Comparison of ENCODE assay signal across 1 cellular context in genomic region chr6:30102701-30103629, GRCh38.
TF ChIP-seq lines count a peak whose summit lies in the region.

No MANE protein-coding gene starts in this region.

TF ChIP-seq in HepG2, 621 proteins besides CTCF, POLR2A, EP300 and RAD21 (continued from another document and continues in another):
- TF ChIP-seq ZBTB10 (CRISPR knock-in tag; IDR thresholded peaks at IDR 0.05; ENCODE audit: borderline replicate concordance) = no peak
- TF ChIP-seq NONO (IDR thresholded peaks at IDR 0.05) = no peak
- peak; percentile 48; the same call in 1 of the 2 replicates for TF ChIP-seq NONO (CRISPR knock-in tag; conservative IDR thresholded peaks at IDR 0.05)
- TF ChIP-seq CENPX (CRISPR knock-in tag; IDR thresholded peaks at IDR 0.05) = no peak
- no peak for TF ChIP-seq ZNF354B (CRISPR knock-in tag; IDR thresholded peaks at IDR 0.05)
- no peak; the same call in 1 of the 2 replicates for TF ChIP-seq ZNF362 (CRISPR knock-in tag; IDR thresholded peaks at IDR 0.05; ENCODE audit: borderline replicate concordance)
- TF ChIP-seq ZNF720 (CRISPR knock-in tag; IDR thresholded peaks at IDR 0.05) = no peak
- TF ChIP-seq NR2F6 (IDR thresholded peaks at IDR 0.05) = no peak
- TF ChIP-seq NR2F6 (CRISPR knock-in tag; IDR thresholded peaks at IDR 0.05) = no peak
- TF ChIP-seq ZBTB49 (CRISPR knock-in tag; IDR thresholded peaks at IDR 0.05; ENCODE audit: borderline replicate concordance) = no peak
- TF ChIP-seq THYN1 (CRISPR knock-in tag; IDR thresholded peaks at IDR 0.05; ENCODE audit: borderline replicate concordance, low read depth) = 0 out of 2 replicates have a peak, but pooled peaks have one; percentile 70
- 0 out of 2 replicates have a peak, but pooled peaks have one; percentile 20 for TF ChIP-seq ZNF264 (CRISPR knock-in tag; IDR thresholded peaks at IDR 0.05)
- TF ChIP-seq ZNF557 (CRISPR knock-in tag; IDR thresholded peaks at IDR 0.05) = no peak
- TF ChIP-seq IRX3 (CRISPR knock-in tag; IDR thresholded peaks at IDR 0.05; ENCODE audit: borderline replicate concordance, low read depth) = no peak
- TF ChIP-seq ZNF430 (CRISPR knock-in tag; IDR thresholded peaks at IDR 0.05) = no peak
- TF ChIP-seq NFATC3 (CRISPR knock-in tag; IDR thresholded peaks at IDR 0.05) = no peak
- TF ChIP-seq ZNF639 (CRISPR knock-in tag; conservative IDR thresholded peaks at IDR 0.05) = no peak
- TF ChIP-seq ETV5 (CRISPR knock-in tag; IDR thresholded peaks at IDR 0.05; ENCODE audit: borderline replicate concordance) = peak; percentile 70; the same call in 1 of the 2 replicates
- TF ChIP-seq ARID4A (CRISPR knock-in tag; IDR thresholded peaks at IDR 0.05; ENCODE audit: borderline replicate concordance) = peak; percentile 44; the same call in 1 of the 2 replicates
- peak; percentile 33; the same call in 1 of the 2 replicates for TF ChIP-seq HMG20B (CRISPR knock-in tag; conservative IDR thresholded peaks at IDR 0.05)
- TF ChIP-seq KMT2A (CRISPR knock-in tag; IDR thresholded peaks at IDR 0.05) = peak; percentile 67; the same call in 1 of the 2 replicates
- TF ChIP-seq ZNF704 (CRISPR knock-in tag; IDR thresholded peaks at IDR 0.05; ENCODE audit: borderline replicate concordance) = no peak
- TF ChIP-seq TMF1 (CRISPR knock-in tag; IDR thresholded peaks at IDR 0.05; ENCODE audit: low read depth) = no peak
- no peak for TF ChIP-seq ZNF770 (CRISPR knock-in tag; IDR thresholded peaks at IDR 0.05)
- peak; percentile 35; the same call in 1 of the 2 replicates for TF ChIP-seq NR2F2 (IDR thresholded peaks at IDR 0.05; ENCODE audit: borderline replicate concordance, low read depth)
- no peak for TF ChIP-seq ZBTB46 (CRISPR knock-in tag; IDR thresholded peaks at IDR 0.05; ENCODE audit: borderline replicate concordance)
- TF ChIP-seq KLF9 (CRISPR knock-in tag; IDR thresholded peaks at IDR 0.05; ENCODE audit: low read depth) = no peak
- TF ChIP-seq RFXANK (CRISPR knock-in tag; IDR thresholded peaks at IDR 0.05) = 0 out of 2 replicates have a peak, but pooled peaks have one; percentile 47
- no peak for TF ChIP-seq TBP (CRISPR knock-in tag; IDR thresholded peaks at IDR 0.05)
- no peak for TF ChIP-seq ZNF737 (CRISPR knock-in tag; IDR thresholded peaks at IDR 0.05; ENCODE audit: borderline replicate concordance)
- TF ChIP-seq TCF12 (IDR thresholded peaks at IDR 0.05) = no peak
- TF ChIP-seq TCF12 (CRISPR knock-in tag; IDR thresholded peaks at IDR 0.05) = no peak
- no peak for TF ChIP-seq NFRKB (IDR thresholded peaks at IDR 0.05)
- TF ChIP-seq HMGXB3 (CRISPR knock-in tag; IDR thresholded peaks at IDR 0.05; ENCODE audit: borderline replicate concordance) = peak; percentile 85; the same call in 1 of the 2 replicates
